Comparison of ENCODE assay signal across 10 cellular contexts in the genomic region with DNA sequence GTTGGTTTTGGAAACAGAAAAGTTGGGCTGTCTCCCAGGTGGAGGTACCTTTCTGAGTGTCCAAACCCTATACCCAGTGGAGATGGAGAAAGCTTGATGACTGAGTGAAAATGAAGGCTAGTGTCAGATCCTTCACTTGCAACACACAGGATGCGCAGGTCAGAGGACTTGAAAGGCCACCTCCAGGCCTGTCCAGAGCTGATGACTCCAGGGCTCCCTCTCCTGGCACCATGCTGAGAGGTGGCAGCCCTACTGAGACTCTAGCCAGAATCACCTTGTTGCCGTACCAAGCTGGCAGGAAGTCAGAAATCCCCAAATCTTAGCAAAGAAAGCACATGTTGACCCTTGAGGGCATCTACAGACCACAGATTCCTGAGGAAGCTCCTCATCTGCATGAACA.
DNase-seq lines count a peak whose midpoint lies in the region; ATAC-seq and TF ChIP-seq lines count a peak whose summit lies in the region.
"Had no signal": no experiment of that assay in that cellular context is flagged by ENCODE, and none has a peak within 500 bp of the region (broad histone marks: within the 10 kb centered on the region; RNA-seq: fewer than 3 reads in every experiment).

No MANE protein-coding gene starts in this region.

- in situ Hi-C loops in astrocyte of the cerebellum (cut with HindIII; ENCODE audit: low sequenced_read_pairs), result loop anchor here (5.0 kb wide), 1 partner anchor 93 kb away; no protein-coding TSS in a partner anchor

- H3K9me3 Mint-ChIP-seq in nephron progenitor cell, result peaks cover 27% of the 10 kb centered on the region
- H3K9me3 Mint-ChIP-seq: effector memory CD8-positive, alpha-beta T cell had no signal

- no peak for ATAC-seq in GM19035 (IDR thresholded peaks at IDR 0.05; ENCODE audit: unreplicated experiment)
- ATAC-seq: effector memory CD8-positive, alpha-beta T cell had no signal

- H3K36me3 Mint-ChIP-seq in nephron progenitor cell (ENCODE audit: low read depth), result no peaks in the 10 kb centered on the region
- H3K36me3 Mint-ChIP-seq: CD8-positive, alpha-beta memory T cell had no signal

- no peak overlapping the region for H3K27ac Mint-ChIP-seq in nephron progenitor cell
- H3K27ac Mint-ChIP-seq: effector memory CD8-positive, alpha-beta T cell had no signal

- DNase-seq in NCI-H2029 (lab: John Stamatoyannopoulos, UW) (peak; percentile 23), NCI-H2029 treated with DMSO at 0.1 percent for 48 hours (lab: John Stamatoyannopoulos, UW) (no peak), astrocyte of the cerebellum (ENCODE audit: low read depth) (no peak), nephron progenitor cell (peak; percentile 51), T-helper 9 cell (no peak), amniotic stem cell (lab: John Stamatoyannopoulos, UW) (no peak)
- DNase-seq: CD8-positive, alpha-beta memory T cell; effector memory CD8-positive, alpha-beta T cell had no signal

- peaks cover 89% of the 10 kb centered on the region for H3K27me3 Mint-ChIP-seq in nephron progenitor cell (ENCODE audit: low read depth, poor library complexity)
- H3K27me3 Mint-ChIP-seq: effector memory CD8-positive, alpha-beta T cell had no signal

- no peak overlapping the region for H3K4me3 ChIP-seq in astrocyte of the cerebellum (ENCODE audit: low read depth, low read length)

- H3K4me3 Mint-ChIP-seq in nephron progenitor cell, result no peak overlapping the region
- H3K4me3 Mint-ChIP-seq: effector memory CD8-positive, alpha-beta T cell had no signal

- TF ChIP-seq CTCF in LNCAP (IDR thresholded peaks at IDR 0.05), result peak; percentile 71
- TF ChIP-seq CTCF in astrocyte of the cerebellum (IDR thresholded peaks at IDR 0.05; ENCODE audit: low read depth, low read length, missing control alignments), result peak; percentile 6
- TF ChIP-seq CTCF in nephron progenitor cell (IDR thresholded peaks at IDR 0.05), result peak; percentile 37

- peaks cover 5% of the 10 kb centered on the region for H3K4me1 Mint-ChIP-seq in nephron progenitor cell

Comparison
In these comparisons a context has a peak if more than half of its experiments do, and no peak if none do; other contexts are left out.
1. DNase-seq: peak in NCI-H2029 (single experiment) and nephron progenitor cell (single experiment); none in NCI-H2029 treated with DMSO at 0.1 percent for 48 hours (single experiment), astrocyte of the cerebellum (single experiment), T-helper 9 cell (single experiment) and amniotic stem cell (single experiment).
2. CTCF ChIP-seq: peak in every context shown above with its lines; median percentile 71 in LNCAP; 37 in nephron progenitor cell; 6 in astrocyte of the cerebellum.